Comparison of ENCODE assay signal across 8 cellular contexts in the genomic region with DNA sequence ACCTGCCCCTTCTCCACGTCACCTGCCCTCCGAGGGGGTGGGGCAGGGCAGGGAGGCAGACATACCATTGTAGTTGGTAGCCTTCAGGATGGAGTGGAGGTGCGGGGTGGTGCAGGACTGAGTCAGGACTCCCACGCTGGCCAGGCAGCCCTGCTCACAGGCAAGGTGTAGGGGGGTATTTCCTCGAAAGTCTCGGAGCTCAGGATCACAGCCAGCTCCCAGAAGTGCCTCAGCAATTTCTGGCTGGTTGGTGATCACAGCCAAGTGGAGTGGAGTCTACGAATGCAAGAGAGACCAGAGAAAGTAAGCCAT. TPM values are rescaled to one million over a fixed set of nuclear protein-coding genes. Genes with fewer than 3 reads are reported as not detected.
DNase-seq lines count a peak whose midpoint lies in the region; ATAC-seq and TF ChIP-seq lines count a peak whose summit lies in the region.

No MANE protein-coding gene starts in this region.

- H3K9me3 ChIP-seq in BLaER1 treated with 17β-estradiol and CSF1 and Interleukin-3, amounts not matched to agents 10 nM and 100 nM (replicated peaks in 1 of 11): no peaks in the 10 kb centered on the region
- no peaks in the 10 kb centered on the region for H3K9me3 ChIP-seq in Peyer's patch
- no peaks in the 10 kb centered on the region for H3K9me3 ChIP-seq in liver (ENCODE audit: control insufficient read depth in 4 of 4, low read length in 3 of 4)

- peaks cover 35 to 54% (median 46%) of the 10 kb centered on the region in 11 experiments; a peak in 21 of 22 replicates for H4K20me1 ChIP-seq in BLaER1 treated with 17β-estradiol and CSF1 and Interleukin-3, amounts not matched to agents 10 nM and 100 nM

- DNase-seq in Peyer's patch: peak; percentile 32 to 64 (median 62)
- no peak for DNase-seq in brain microvascular endothelial cell
- peak; percentile 41 to 74 for DNase-seq in stimulated activated effector memory CD8-positive, alpha-beta T cell treated with anti-CD3 and anti-CD28 coated beads, Interleukin-12 subunit alpha, Interleukin-12 subunit beta, amount 100 ng/mL, for 72 hours (ENCODE audit: low spot score in 2 of 2)
- DNase-seq in SHP77 (lab: John Stamatoyannopoulos, UW): no peak

- WGBS in liver: 1% methylated on average over 7 of the region's 7 CpGs

- H3K4me1 ChIP-seq in BLaER1 treated with 17β-estradiol and CSF1 and Interleukin-3, amounts not matched to agents 10 nM and 100 nM: peaks cover 49 to 70% (median 55%) of the 10 kb centered on the region in 10 experiments
- H3K4me1 ChIP-seq in Peyer's patch (peaks cover 9 to 52% (median 23%) of the 10 kb centered on the region in 4 donors), liver (ENCODE audit: control insufficient read depth in 4 of 4, insufficient read depth in 4 of 4, low read length in 3 of 4) (peaks cover 1 to 48% (median 24%) of the 10 kb centered on the region in 4 donors)

- H3K9me3 Mint-ChIP-seq in stimulated activated effector memory CD8-positive, alpha-beta T cell treated with anti-CD3 and anti-CD28 coated beads, Interleukin-12 subunit alpha, Interleukin-12 subunit beta, amount 100 ng/mL, for 72 hours: no peaks in the 10 kb centered on the region

- H3K4me2 ChIP-seq in BLaER1 treated with 17β-estradiol and CSF1 and Interleukin-3, amounts not matched to agents 10 nM and 100 nM: peak overlapping the region; percentile 92 to 100 (median 97)

- peak; percentile 31 for ATAC-seq in stimulated activated effector memory CD8-positive, alpha-beta T cell treated with anti-CD3 and anti-CD28 coated beads, Interleukin-12 subunit alpha, Interleukin-12 subunit beta, amount 100 ng/mL, for 72 hours
- no peak for ATAC-seq in GM19023 (IDR thresholded peaks at IDR 0.05; ENCODE audit: unreplicated experiment)
- no peak for ATAC-seq in GM19324 (IDR thresholded peaks at IDR 0.05; ENCODE audit: low FRiP score, unreplicated experiment)

- no peak for TF ChIP-seq POLR2A in Peyer's patch (IDR thresholded peaks at IDR 0.05)

- in situ Hi-C loops in brain microvascular endothelial cell (cut with HindIII; ENCODE audit: low pct_ligation_motif_present, low sequenced_read_pairs): loop anchor here (25.0 kb wide), 1 partner anchor 316 kb away; no protein-coding TSS in a partner anchor

- H3K9ac ChIP-seq in BLaER1 treated with 17β-estradiol and CSF1 and Interleukin-3, amounts not matched to agents 10 nM and 100 nM: peak overlapping the region; percentile 96 to 99 (median 98)
- H3K9ac ChIP-seq in liver (ENCODE audit: low read depth in 1 of 2, low read length in 2 of 2): peak overlapping the region; percentile 99 to 100

- peaks cover 53% of the 10 kb centered on the region for H3K4me1 Mint-ChIP-seq in stimulated activated effector memory CD8-positive, alpha-beta T cell treated with anti-CD3 and anti-CD28 coated beads, Interleukin-12 subunit alpha, Interleukin-12 subunit beta, amount 100 ng/mL, for 72 hours

- H3K36me3 ChIP-seq in BLaER1 treated with 17β-estradiol and CSF1 and Interleukin-3, amounts not matched to agents 10 nM and 100 nM: peaks cover 37 to 49% (median 39%) of the 10 kb centered on the region in 11 experiments
- peaks cover 5 to 44% (median 8%) of the 10 kb centered on the region in 3 donors for H3K36me3 ChIP-seq in Peyer's patch
- H3K36me3 ChIP-seq in brain microvascular endothelial cell (replicated peaks): peaks cover 37% of the 10 kb centered on the region
- H3K36me3 ChIP-seq in liver (ENCODE audit: control insufficient read depth in 4 of 4, insufficient read depth in 3 of 4, low read depth in 1 of 4, low read length in 3 of 4): peaks cover 17 to 34% (median 25%) of the 10 kb centered on the region in 4 donors

- peak overlapping the region; percentile 98 for H3K27ac Mint-ChIP-seq in stimulated activated effector memory CD8-positive, alpha-beta T cell treated with anti-CD3 and anti-CD28 coated beads, Interleukin-12 subunit alpha, Interleukin-12 subunit beta, amount 100 ng/mL, for 72 hours

- no peak for TF ChIP-seq CTCF in Peyer's patch (IDR thresholded peaks at IDR 0.05)
- no peak for TF ChIP-seq CTCF in brain microvascular endothelial cell (IDR thresholded peaks at IDR 0.05; ENCODE audit: low read depth, low read length, missing control alignments)
- TF ChIP-seq CTCF in liver (IDR thresholded peaks at IDR 0.05; ENCODE audit: low read depth, low read length, missing input control): no peak

- H3K27ac ChIP-seq in BLaER1 treated with 17β-estradiol and CSF1 and Interleukin-3, amounts not matched to agents 10 nM and 100 nM: peak overlapping the region; percentile 94 to 100 (median 99)
- H3K27ac ChIP-seq in Peyer's patch: peak overlapping the region; percentile 100
- peak overlapping the region; percentile 75 for H3K27ac ChIP-seq in brain microvascular endothelial cell
- peak overlapping the region; percentile 97 to 99 for H3K27ac ChIP-seq in liver (ENCODE audit: low read depth in 1 of 2, low read length in 2 of 2)

- H3K27me3 ChIP-seq in BLaER1 treated with 17β-estradiol and CSF1 and Interleukin-3, amounts not matched to agents 10 nM and 100 nM: no peaks in the 10 kb centered on the region
- H3K27me3 ChIP-seq in Peyer's patch (no peaks in the 10 kb centered on the region), brain microvascular endothelial cell (replicated peaks) (no peaks in the 10 kb centered on the region), liver (ENCODE audit: control insufficient read depth in 4 of 4, insufficient read depth in 4 of 4, low read length in 3 of 4) (no peaks in the 10 kb centered on the region)

- peaks cover 71% of the 10 kb centered on the region for H3K36me3 Mint-ChIP-seq in stimulated activated effector memory CD8-positive, alpha-beta T cell treated with anti-CD3 and anti-CD28 coated beads, Interleukin-12 subunit alpha, Interleukin-12 subunit beta, amount 100 ng/mL, for 72 hours

- H3K4me3 ChIP-seq in BLaER1 treated with 17β-estradiol and CSF1 and Interleukin-3, amounts not matched to agents 10 nM and 100 nM: peak overlapping the region; percentile 84 to 98 (median 90)
- H3K4me3 ChIP-seq in Peyer's patch (peak overlapping the region; percentile 94 to 100 (median 98)), brain microvascular endothelial cell (ENCODE audit: low read depth, low read length) (peak overlapping the region; percentile 63), liver (ENCODE audit: low read depth in 1 of 3, low read length in 3 of 3) (peak overlapping the region; percentile 80 to 96 (median 83))

- peak overlapping the region; percentile 96 for H3K4me3 Mint-ChIP-seq in stimulated activated effector memory CD8-positive, alpha-beta T cell treated with anti-CD3 and anti-CD28 coated beads, Interleukin-12 subunit alpha, Interleukin-12 subunit beta, amount 100 ng/mL, for 72 hours

- TF ChIP-seq RAD21 in liver (IDR thresholded peaks at IDR 0.05): no peak

TF ChIP-seq in liver, 16 proteins besides CTCF, POLR2A, EP300 and RAD21:
- TF ChIP-seq NR2F2 (IDR thresholded peaks at IDR 0.05) (no peak), JUND (IDR thresholded peaks at IDR 0.05) (peak in 1 of 2 donors; percentile 10)
TF ChIP-seq in liver: peak in this region for 1.

RNA-seq across cellular contexts. Expression of a gene that starts 1.5 kb away (rescaled TPM):
- total RNA-seq in Peyer's patch: 100 to 1,000 TPM; 210 to 873 (median 358) TPM
- 100 to 1,000 TPM in 1 of 2 donors, 10 to 100 TPM in 1; 46.9 to 120 TPM for total RNA-seq in liver
- 100 to 1,000 TPM in 1 of 2 donors, 10 to 100 TPM in 1; 52.9 to 204 TPM for polyA plus RNA-seq in liver

Comparison
In these comparisons a context has a peak if more than half of its experiments do, and no peak if none do; other contexts are left out.
1. DNase-seq: peak in Peyer's patch (3 of 3) and stimulated activated effector memory CD8-positive, alpha-beta T cell treated with anti-CD3 and anti-CD28 coated beads, Interleukin-12 subunit alpha, Interleukin-12 subunit beta, amount 100 ng/mL, for 72 hours (2 of 2); none in brain microvascular endothelial cell (single experiment) and SHP77 (0 of 2).
2. Peak in every context shown above with its lines, with median percentiles within 50 percentile points of each other: H3K27ac ChIP-seq and H3K4me3 ChIP-seq.